ENCODE assay signal across 23 cellular contexts in genomic region chr10:78896169-78896931, GRCh38.
"Had no signal": no experiment of that assay in that cellular context is flagged by ENCODE, and none has a peak within 500 bp of the region (broad histone marks: within the 10 kb centered on the region; RNA-seq: fewer than 3 reads in every experiment).

No MANE protein-coding gene starts in this region.

- FAIRE-seq: TTC549 had no signal

- H3K4me3 ChIP-seq: heart right ventricle, right atrium auricular region, smooth muscle cell, transverse colon had no signal

- ATAC-seq: activated naive CD8-positive, alpha-beta T cell treated with anti-CD3 and anti-CD28 coated beads, Interleukin-2, amount 50 U/mL, for 24 hours; effector memory CD8-positive, alpha-beta T cell; heart right ventricle; left cardiac atrium; naive thymus-derived CD4-positive, alpha-beta T cell had no signal

- H3K4me3 Mint-ChIP-seq: activated CD4-positive, alpha-beta T cell treated with anti-CD3 and anti-CD28 coated beads, Interleukin-2, amount 10 ng/mL, durations not matched to agents 24 days and 14 days; activated naive CD4-positive, alpha-beta T cell treated with anti-CD3 and anti-CD28 coated beads for 36 hours; activated naive CD8-positive, alpha-beta T cell treated with anti-CD3 and anti-CD28 coated beads, Interleukin-2, amount 50 U/mL, for 24 hours; dendritic cell treated with granulocyte-macrophage colony-stimulating factor and Interleukin-4, amounts not matched to agents 40 ng/mL and 50 ng/mL, for 4 days; effector memory CD8-positive, alpha-beta T cell; naive thymus-derived CD4-positive, alpha-beta T cell; T-helper 1 cell treated with Interleukin-12 subunit alpha and Interleukin-12 subunit beta and Interleukin-4 antibody, amounts not matched to agents 30 μg/mL and 1 μg/mL, for 36 hours had no signal

- H3K27me3 ChIP-seq: heart right ventricle, right atrium auricular region, transverse colon had no signal

- DNase-seq: activated CD4-positive, alpha-beta T cell treated with anti-CD3 and anti-CD28 coated beads, Interleukin-2, amount 10 ng/mL, durations not matched to agents 24 days and 14 days; activated CD4-positive, CD25-positive, alpha-beta regulatory T cell; activated naive CD4-positive, alpha-beta T cell treated with anti-CD3 and anti-CD28 coated beads for 36 hours; activated naive CD8-positive, alpha-beta T cell treated with anti-CD3 and anti-CD28 coated beads, Interleukin-2, amount 50 U/mL, for 24 hours; activated T-cell treated with anti-CD3 and anti-CD28 coated beads for 4 hours; aorta; cerebellar nuclear complex; effector memory CD8-positive, alpha-beta T cell; foreskin melanocyte; heart right ventricle; left cardiac atrium; mammary epithelial cell; naive thymus-derived CD4-positive, alpha-beta T cell; stimulated activated CD4-positive, alpha-beta T cell treated with anti-CD3 and anti-CD28 coated beads, Interleukin-4, amount 100 ng/mL, for 4 hours; stimulated activated CD8-positive, alpha-beta memory T cell treated with anti-CD3 and anti-CD28 coated beads, Interleukin-4, amount 100 ng/mL, for 48 hours; stimulated activated naive CD4-positive, alpha-beta T cell treated with Interleukin-2 at 50 U/mL for 16 hours; substantia nigra; transverse colon had no signal

- H3K36me3 Mint-ChIP-seq: naive thymus-derived CD4-positive, alpha-beta T cell had no signal

- H3K9me3 ChIP-seq: right atrium auricular region, transverse colon had no signal

- H3K27me3 Mint-ChIP-seq: activated CD4-positive, alpha-beta T cell treated with anti-CD3 and anti-CD28 coated beads, Interleukin-2, amount 10 ng/mL, durations not matched to agents 24 days and 14 days; activated naive CD8-positive, alpha-beta T cell treated with anti-CD3 and anti-CD28 coated beads, Interleukin-2, amount 50 U/mL, for 24 hours had no signal

- H3K4me1 Mint-ChIP-seq: activated naive CD8-positive, alpha-beta T cell treated with anti-CD3 and anti-CD28 coated beads, Interleukin-2, amount 50 U/mL, for 24 hours had no signal

- H3K9me3 Mint-ChIP-seq: activated CD4-positive, alpha-beta T cell treated with anti-CD3 and anti-CD28 coated beads, Interleukin-2, amount 10 ng/mL, durations not matched to agents 24 days and 14 days; activated naive CD4-positive, alpha-beta T cell treated with anti-CD3 and anti-CD28 coated beads for 36 hours; activated naive CD8-positive, alpha-beta T cell treated with anti-CD3 and anti-CD28 coated beads, Interleukin-2, amount 50 U/mL, for 24 hours; dendritic cell treated with granulocyte-macrophage colony-stimulating factor and Interleukin-4, amounts not matched to agents 40 ng/mL and 50 ng/mL, for 4 days; effector memory CD8-positive, alpha-beta T cell; T-helper 1 cell treated with Interleukin-12 subunit alpha and Interleukin-12 subunit beta and Interleukin-4 antibody, amounts not matched to agents 30 μg/mL and 1 μg/mL, for 36 hours had no signal

- H3K27ac ChIP-seq: heart right ventricle, right atrium auricular region, transverse colon had no signal

- H3K36me3 ChIP-seq: heart right ventricle, right atrium auricular region, transverse colon had no signal

- H3K27ac Mint-ChIP-seq: activated CD4-positive, alpha-beta T cell treated with anti-CD3 and anti-CD28 coated beads, Interleukin-2, amount 10 ng/mL, durations not matched to agents 24 days and 14 days; activated naive CD4-positive, alpha-beta T cell treated with anti-CD3 and anti-CD28 coated beads for 36 hours; activated naive CD8-positive, alpha-beta T cell treated with anti-CD3 and anti-CD28 coated beads, Interleukin-2, amount 50 U/mL, for 24 hours; dendritic cell treated with granulocyte-macrophage colony-stimulating factor and Interleukin-4, amounts not matched to agents 40 ng/mL and 50 ng/mL, for 4 days; effector memory CD8-positive, alpha-beta T cell; naive thymus-derived CD4-positive, alpha-beta T cell; T-helper 1 cell treated with Interleukin-12 subunit alpha and Interleukin-12 subunit beta and Interleukin-4 antibody, amounts not matched to agents 30 μg/mL and 1 μg/mL, for 36 hours had no signal
